Comparison of ENCODE assay signal across 28 cellular contexts in genomic region chr5:119048246-119048645, GRCh38.
"Had no signal": no experiment of that assay in that cellular context is flagged by ENCODE, and none has a peak within 500 bp of the region (broad histone marks: within the 10 kb centered on the region; RNA-seq: fewer than 3 reads in every experiment).

No MANE protein-coding gene starts in this region.

- H3K27me3 Mint-ChIP-seq: progenitor cell of endocrine pancreas; stimulated activated naive B cell treated with anti-CD40 and anti-IgM and Interleukin-4, amounts not matched to agents 10 μg/mL and 1 μg/mL and 100 μg/mL, for 72 hours; type B pancreatic cell had no signal

- H3K4me1 ChIP-seq: left ventricle myocardium inferior, sigmoid colon, suprapubic skin, tibial nerve, uterus had no signal

- H3K79me2 ChIP-seq: hepatocyte had no signal

- H3K4me3 Mint-ChIP-seq: mesothelial cell of epicardium; naive thymus-derived CD4-positive, alpha-beta T cell; natural killer cell treated with Interleukin-12 subunit alpha and Interleukin-12 subunit beta and Interleukin-15 and Interleukin-18, amount 100 ng/mL, for 72 hours; stimulated activated naive B cell treated with anti-CD40 and anti-IgM and Interleukin-4, amounts not matched to agents 10 μg/mL and 1 μg/mL and 100 μg/mL, for 72 hours; type B pancreatic cell had no signal

- H3K4me1 Mint-ChIP-seq: naive thymus-derived CD4-positive, alpha-beta T cell had no signal

- H3K36me3 ChIP-seq: heart right ventricle, left ventricle myocardium inferior, ovary, sigmoid colon, spleen, stomach, suprapubic skin, thoracic aorta, tibial nerve, uterus had no signal

- ATAC-seq: heart right ventricle; left colon; naive thymus-derived CD4-positive, alpha-beta T cell; natural killer cell treated with Interleukin-12 subunit alpha and Interleukin-12 subunit beta and Interleukin-15 and Interleukin-18, amount 100 ng/mL, for 72 hours; right cardiac atrium; stimulated activated naive B cell treated with anti-CD40 and anti-IgM and Interleukin-4, amounts not matched to agents 10 μg/mL and 1 μg/mL and 100 μg/mL, for 72 hours; stimulated activated naive CD8-positive, alpha-beta T cell treated with anti-CD3 and anti-CD28 coated beads, Interleukin-15, Interleukin-2, amounts not matched to agents 100 U/mL and 50 U/mL, for 24 hours had no signal

- H3K36me3 Mint-ChIP-seq: mesothelial cell of epicardium; naive thymus-derived CD4-positive, alpha-beta T cell; natural killer cell treated with Interleukin-12 subunit alpha and Interleukin-12 subunit beta and Interleukin-15 and Interleukin-18, amount 100 ng/mL, for 72 hours; stimulated activated naive B cell treated with anti-CD40 and anti-IgM and Interleukin-4, amounts not matched to agents 10 μg/mL and 1 μg/mL and 100 μg/mL, for 72 hours; type B pancreatic cell had no signal

- H2AFZ ChIP-seq: hepatocyte had no signal

- H3K27ac Mint-ChIP-seq: mesothelial cell of epicardium; naive thymus-derived CD4-positive, alpha-beta T cell; natural killer cell treated with Interleukin-12 subunit alpha and Interleukin-12 subunit beta and Interleukin-15 and Interleukin-18, amount 100 ng/mL, for 72 hours; progenitor cell of endocrine pancreas; stimulated activated naive B cell treated with anti-CD40 and anti-IgM and Interleukin-4, amounts not matched to agents 10 μg/mL and 1 μg/mL and 100 μg/mL, for 72 hours; type B pancreatic cell had no signal

- H3K4me2 ChIP-seq: hepatocyte had no signal

- DNase-seq: heart right ventricle; kidney; left colon; left ventricle myocardium inferior; mesendoderm; naive thymus-derived CD4-positive, alpha-beta T cell; ovary; retina; right cardiac atrium; sigmoid colon; small intestine; spleen; stimulated activated CD4-positive, alpha-beta T cell treated with anti-CD3 and anti-CD28 coated beads, Interleukin-2, amount 100 ng/mL, for 48 hours; stimulated activated CD4-positive, alpha-beta T cell treated with anti-CD3 and anti-CD28 coated beads, Interleukin-4, amount 100 ng/mL, for 4 hours; stimulated activated CD8-positive, alpha-beta memory T cell treated with anti-CD3 and anti-CD28 coated beads, Interleukin-4, amount 100 ng/mL, for 48 hours; stimulated activated naive B cell treated with anti-CD40 and anti-IgM and Interleukin-4, amounts not matched to agents 10 μg/mL and 1 μg/mL and 100 μg/mL, for 72 hours; stimulated activated naive CD8-positive, alpha-beta T cell treated with anti-CD3 and anti-CD28 coated beads, Interleukin-15, Interleukin-2, amounts not matched to agents 100 U/mL and 50 U/mL, for 24 hours; stomach; uterus had no signal

- H3K9me3 Mint-ChIP-seq: naive thymus-derived CD4-positive, alpha-beta T cell; natural killer cell treated with Interleukin-12 subunit alpha and Interleukin-12 subunit beta and Interleukin-15 and Interleukin-18, amount 100 ng/mL, for 72 hours; stimulated activated naive B cell treated with anti-CD40 and anti-IgM and Interleukin-4, amounts not matched to agents 10 μg/mL and 1 μg/mL and 100 μg/mL, for 72 hours; type B pancreatic cell had no signal

- H3K27ac ChIP-seq: heart right ventricle, hepatocyte, left ventricle myocardium inferior, ovary, sigmoid colon, spleen, suprapubic skin, thoracic aorta, tibial nerve, uterus had no signal

- H3K9me3 ChIP-seq: heart right ventricle, left ventricle myocardium inferior, ovary, sigmoid colon, spleen, stomach, suprapubic skin, thoracic aorta, tibial nerve, uterus had no signal

- H3K4me3 ChIP-seq: heart right ventricle, hepatocyte, left ventricle myocardium inferior, lung, ovary, sigmoid colon, spleen, stomach, suprapubic skin, thoracic aorta, tibial nerve, uterus had no signal

- H3K27me3 ChIP-seq: heart right ventricle, hepatocyte, ovary, sigmoid colon, spleen, stomach, suprapubic skin, tibial nerve, uterus had no signal
